27 cellular contexts compared by ENCODE assay signal in the genomic region with DNA sequence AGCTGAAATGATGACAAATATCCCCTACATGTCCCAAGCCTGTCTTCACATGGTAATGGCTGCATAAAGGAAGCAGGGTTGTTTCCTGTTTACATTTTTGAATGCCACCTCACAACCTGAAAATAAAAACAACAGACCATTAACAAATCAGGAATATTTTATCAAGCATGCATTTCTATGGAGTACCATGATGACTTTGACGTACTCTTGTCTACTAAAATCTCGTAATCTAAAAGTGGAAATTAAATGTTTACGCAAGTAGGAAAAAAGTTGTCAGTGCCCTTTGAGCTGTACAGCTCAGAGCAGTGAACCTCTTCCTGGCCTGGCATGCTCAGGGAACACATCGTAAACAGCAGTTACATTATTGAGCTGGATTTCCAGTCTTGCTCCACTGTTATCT.
DNase-seq lines count a peak whose midpoint lies in the region; ATAC-seq, FAIRE-seq and TF ChIP-seq lines count a peak whose summit lies in the region.
"Had no signal": no experiment of that assay in that cellular context is flagged by ENCODE, and none has a peak within 500 bp of the region (broad histone marks: within the 10 kb centered on the region; RNA-seq: fewer than 3 reads in every experiment).

No MANE protein-coding gene starts in this region.

- no peaks in the 10 kb centered on the region for H3K9me1 ChIP-seq in keratinocyte (ENCODE audit: control insufficient read depth, extremely low read depth, insufficient read depth, low read length)

- no peaks in the 10 kb centered on the region for H3K4me1 ChIP-seq in keratinocyte (ENCODE audit: control insufficient read depth, extremely low read depth, insufficient read depth, low read length)
- no peaks in the 10 kb centered on the region for H3K4me1 ChIP-seq in smooth muscle cell (ENCODE audit: low read depth)
- H3K4me1 ChIP-seq: lower lobe of right lung, neural progenitor cell, tibial nerve had no signal

- FAIRE-seq in keratinocyte (lab: Jason Lieb, UNC), result no peak
- FAIRE-seq: frontal cortex, islet of Langerhans had no signal

- H3K27me3 Mint-ChIP-seq in activated CD4-positive, alpha-beta T cell treated with anti-CD3 and anti-CD28 coated beads, Interleukin-2, amount 10 ng/mL, durations not matched to agents 24 days and 14 days, result no peaks in the 10 kb centered on the region
- H3K27me3 Mint-ChIP-seq: activated naive CD4-positive, alpha-beta T cell treated with anti-CD3 and anti-CD28 coated beads, Interleukin-2, amount 10 ng/mL, durations not matched to agents 7 days and 5 days; CD4-positive, alpha-beta memory T cell had no signal

- no peaks in the 10 kb centered on the region for H3K36me3 Mint-ChIP-seq in activated CD4-positive, alpha-beta T cell treated with anti-CD3 and anti-CD28 coated beads, Interleukin-2, amount 10 ng/mL, durations not matched to agents 24 days and 14 days (ENCODE audit: low read depth)
- H3K36me3 Mint-ChIP-seq: activated naive CD4-positive, alpha-beta T cell treated with anti-CD3 and anti-CD28 coated beads, Interleukin-2, amount 10 ng/mL, durations not matched to agents 7 days and 5 days; CD4-positive, alpha-beta memory T cell; neural progenitor cell had no signal

- no peaks in the 10 kb centered on the region for H3K9me3 ChIP-seq in keratinocyte (ENCODE audit: control insufficient read depth, low read depth, low read length)
- no peaks in the 10 kb centered on the region for H3K9me3 ChIP-seq in smooth muscle cell (replicated peaks; ENCODE audit: low read depth)
- H3K9me3 ChIP-seq: lower lobe of right lung, tibial nerve had no signal

- peaks cover 5% of the 10 kb centered on the region for H3K9me3 Mint-ChIP-seq in activated CD4-positive, alpha-beta T cell treated with anti-CD3 and anti-CD28 coated beads, Interleukin-2, amount 10 ng/mL, durations not matched to agents 24 days and 14 days
- H3K9me3 Mint-ChIP-seq: activated B cell treated with CpG ODN at 0.5 μM for 24 hours, neural progenitor cell had no signal

- dilution Hi-C loops in keratinocyte (cut with MboI; ENCODE audit: extremely low pct_ligation_motif_present, low sequenced_read_pairs), result no loop called here

- H3K4me1 Mint-ChIP-seq in activated CD4-positive, alpha-beta T cell treated with anti-CD3 and anti-CD28 coated beads, Interleukin-2, amount 10 ng/mL, durations not matched to agents 24 days and 14 days, result no peaks in the 10 kb centered on the region
- H3K4me1 Mint-ChIP-seq: activated B cell treated with CpG ODN at 0.5 μM for 24 hours; activated naive CD4-positive, alpha-beta T cell treated with anti-CD3 and anti-CD28 coated beads, Interleukin-2, amount 10 ng/mL, durations not matched to agents 7 days and 5 days; CD4-positive, alpha-beta memory T cell had no signal

- TF ChIP-seq CTCF in keratinocyte (optimal IDR thresholded peaks at IDR 0.05 in 1 of 3, IDR thresholded peaks at IDR 0.05 in 1 of 3, conservative IDR thresholded peaks at IDR 0.05 in 1 of 3; ENCODE audit: extremely low read depth in 1 of 3, insufficient read depth in 2 of 3, low read length in 3 of 3) (no peak), smooth muscle cell (IDR thresholded peaks at IDR 0.05; ENCODE audit: borderline replicate concordance, insufficient read depth, poor library complexity, severe bottlenecking) (no peak), brain microvascular endothelial cell (IDR thresholded peaks at IDR 0.05; ENCODE audit: low read depth, low read length, missing control alignments) (no peak)

- peak overlapping the region; percentile 34 for H2AFZ ChIP-seq in keratinocyte (ENCODE audit: control insufficient read depth, low read length)
- peak overlapping the region; percentile 43 for H2AFZ ChIP-seq in smooth muscle cell (ENCODE audit: low read depth)
- H2AFZ ChIP-seq: neural progenitor cell had no signal

- in situ Hi-C loops in brain microvascular endothelial cell (cut with HindIII; ENCODE audit: low pct_ligation_motif_present, low sequenced_read_pairs), result no loop called here

- 34% methylated on average over 4 of the region's 4 CpGs for WGBS in smooth muscle cell (ENCODE audit: low lambda C conversion rate)

- no peak overlapping the region for H3K27ac ChIP-seq in keratinocyte (ENCODE audit: control insufficient read depth, insufficient read depth, low read length)
- H3K27ac ChIP-seq in smooth muscle cell (ENCODE audit: low read depth), result peak overlapping the region; percentile 25
- H3K27ac ChIP-seq in brain microvascular endothelial cell, result no peak overlapping the region
- H3K27ac ChIP-seq: cardiac muscle cell, dorsolateral prefrontal cortex, epithelial cell of prostate, lower lobe of right lung, neural progenitor cell, tibial nerve had no signal

- H3K4me3 ChIP-seq in keratinocyte (ENCODE audit: control insufficient read depth in 2 of 3, extremely low read depth in 1 of 3, insufficient read depth in 2 of 3, low read depth in 1 of 3, low read length in 3 of 3) (no peak overlapping the region), smooth muscle cell (no peak overlapping the region), brain microvascular endothelial cell (ENCODE audit: low read depth, low read length) (no peak overlapping the region)
- H3K4me3 ChIP-seq: cardiac muscle cell, dorsolateral prefrontal cortex, lower lobe of right lung, neural progenitor cell, tibial nerve had no signal

- no peaks in the 10 kb centered on the region for H3K36me3 ChIP-seq in keratinocyte (ENCODE audit: control insufficient read depth in 2 of 2, extremely low read depth in 1 of 2, insufficient read depth in 2 of 2, low read length in 2 of 2)
- no peaks in the 10 kb centered on the region for H3K36me3 ChIP-seq in smooth muscle cell (ENCODE audit: low read depth)
- no peaks in the 10 kb centered on the region for H3K36me3 ChIP-seq in brain microvascular endothelial cell (replicated peaks)
- H3K36me3 ChIP-seq: cardiac muscle cell, lower lobe of right lung, neural progenitor cell, tibial nerve had no signal

- H3K9ac ChIP-seq in keratinocyte (ENCODE audit: control insufficient read depth, extremely low read depth, insufficient read depth, low read length) (no peak overlapping the region), smooth muscle cell (ENCODE audit: low read depth) (no peak overlapping the region)
- H3K9ac ChIP-seq: neural progenitor cell had no signal

- no peaks in the 10 kb centered on the region for H3K27me3 ChIP-seq in keratinocyte (ENCODE audit: control insufficient read depth, extremely low read depth, insufficient read depth, low read length)
- no peaks in the 10 kb centered on the region for H3K27me3 ChIP-seq in smooth muscle cell (ENCODE audit: low read depth)
- no peaks in the 10 kb centered on the region for H3K27me3 ChIP-seq in brain microvascular endothelial cell (replicated peaks)
- H3K27me3 ChIP-seq: cardiac muscle cell, neural progenitor cell, tibial nerve had no signal

- H3K79me2 ChIP-seq in keratinocyte (ENCODE audit: control insufficient read depth, insufficient read depth, low read length) (no peaks in the 10 kb centered on the region), smooth muscle cell (ENCODE audit: low read depth) (no peaks in the 10 kb centered on the region)

- H3K27ac Mint-ChIP-seq in activated CD4-positive, alpha-beta T cell treated with anti-CD3 and anti-CD28 coated beads, Interleukin-2, amount 10 ng/mL, durations not matched to agents 24 days and 14 days, result no peak overlapping the region
- H3K27ac Mint-ChIP-seq: activated B cell treated with CpG ODN at 0.5 μM for 24 hours; activated naive CD4-positive, alpha-beta T cell treated with anti-CD3 and anti-CD28 coated beads, Interleukin-2, amount 10 ng/mL, durations not matched to agents 7 days and 5 days; activated T-helper 1 cell treated with anti-CD3 and anti-CD28 coated beads, Interleukin-12 subunit alpha, Interleukin-12 subunit beta, Interleukin-2, Interleukin-4 antibody, amounts not matched to agents 30 ng/mL and 10 ng/mL and 1 ng/mL, durations not matched to agents 14 hours and 24 hours and 36 hours; CD4-positive, alpha-beta memory T cell; neural progenitor cell had no signal

- DNase-seq in HuH-7 (ENCODE audit: low spot score) (peak; percentile 6), dermis blood vessel endothelial cell (peak; percentile 45), keratinocyte (ENCODE audit: low read depth, low spot score) (no peak), smooth muscle cell (lab: John Stamatoyannopoulos, UW; ENCODE audit: unreplicated experiment) (no peak), brain microvascular endothelial cell (no peak)
- no peak for DNase-seq in activated CD4-positive, alpha-beta T cell treated with anti-CD3 and anti-CD28 coated beads, Interleukin-2, amount 10 ng/mL, durations not matched to agents 24 days and 14 days
- DNase-seq: activated B cell treated with CpG ODN at 0.5 μM for 24 hours; activated CD4-positive, alpha-beta T cell treated with anti-CD3 and anti-CD28 coated beads, Interleukin-2, amount 50 U/mL, for 4 hours; activated naive CD4-positive, alpha-beta T cell treated with anti-CD3 and anti-CD28 coated beads, Interleukin-2, amount 10 ng/mL, durations not matched to agents 7 days and 5 days; amygdala; CD4-positive, alpha-beta memory T cell; DMS 273 treated with DMSO at 0.1 percent for 48 hours; dorsolateral prefrontal cortex; lower lobe of right lung; NCI-H1105; NCI-H2029; NCI-H226; NCI-H774; stimulated activated CD8-positive, alpha-beta memory T cell treated with anti-CD3 and anti-CD28 coated beads, Interleukin-4, amount 100 ng/mL, for 48 hours had no signal

- no peak for ATAC-seq in HG03135 (IDR thresholded peaks at IDR 0.05; ENCODE audit: unreplicated experiment)
- ATAC-seq: lower lobe of right lung had no signal

- peaks cover 5% of the 10 kb centered on the region for H3F3A ChIP-seq in smooth muscle cell (ENCODE audit: low read depth)

- no peak overlapping the region for H3K4me3 Mint-ChIP-seq in activated CD4-positive, alpha-beta T cell treated with anti-CD3 and anti-CD28 coated beads, Interleukin-2, amount 10 ng/mL, durations not matched to agents 24 days and 14 days
- H3K4me3 Mint-ChIP-seq: activated B cell treated with CpG ODN at 0.5 μM for 24 hours; activated naive CD4-positive, alpha-beta T cell treated with anti-CD3 and anti-CD28 coated beads, Interleukin-2, amount 10 ng/mL, durations not matched to agents 7 days and 5 days; activated T-helper 1 cell treated with anti-CD3 and anti-CD28 coated beads, Interleukin-12 subunit alpha, Interleukin-12 subunit beta, Interleukin-2, Interleukin-4 antibody, amounts not matched to agents 30 ng/mL and 10 ng/mL and 1 ng/mL, durations not matched to agents 14 hours and 24 hours and 36 hours; CD4-positive, alpha-beta memory T cell; neural progenitor cell had no signal

- H3K4me2 ChIP-seq in keratinocyte (ENCODE audit: control insufficient read depth, extremely low read depth, insufficient read depth, low read depth, low read length) (no peak overlapping the region), smooth muscle cell (peak overlapping the region; percentile 19)
- H3K4me2 ChIP-seq: neural progenitor cell had no signal

- intact Hi-C loops in activated CD4-positive, alpha-beta T cell treated with anti-CD3 and anti-CD28 coated beads, Interleukin-2, amount 10 ng/mL, durations not matched to agents 24 days and 14 days (cut with micrococcal nuclease), result no loop called here

- H4K20me1 ChIP-seq in keratinocyte (ENCODE audit: control insufficient read depth, extremely low read depth, insufficient read depth, low read length) (no peaks in the 10 kb centered on the region), smooth muscle cell (ENCODE audit: low read depth) (no peaks in the 10 kb centered on the region)

Comparison
In these comparisons a context has a peak if more than half of its experiments do, and no peak if none do; other contexts are left out.
1. DNase-seq: peak in HuH-7 (single experiment) and dermis blood vessel endothelial cell (single experiment); none in keratinocyte (single experiment), smooth muscle cell (single experiment), brain microvascular endothelial cell (single experiment) and activated CD4-positive, alpha-beta T cell treated with anti-CD3 and anti-CD28 coated beads, Interleukin-2, amount 10 ng/mL, durations not matched to agents 24 days and 14 days (single experiment).